ENCODE assay signal across 2 cellular contexts in genomic region chr17:60401819-60402218, GRCh38.
TF ChIP-seq lines count a peak whose summit lies in the region.

No MANE protein-coding gene starts in this region.

TF ChIP-seq in GM12878, 131 proteins besides CTCF, POLR2A, EP300 and RAD21:
- TF ChIP-seq MEF2A (IDR thresholded peaks at IDR 0.05; ENCODE audit: insufficient read depth, low read depth, low read length) (no peak), NFXL1 (IDR thresholded peaks at IDR 0.05; ENCODE audit: borderline replicate concordance) (peak; percentile 53; the same call in 1 of the 2 replicates)

TF ChIP-seq in K562, 482 proteins besides CTCF, POLR2A, EP300 and RAD21:
- TF ChIP-seq ATF2 (CRISPR knock-in tag; IDR thresholded peaks at IDR 0.05), result no peak
- peak in 1 of 3 experiments; percentile 66; a peak in 2 of 6 replicates for TF ChIP-seq ZBTB11 (CRISPR knock-in tag; IDR thresholded peaks at IDR 0.05)
